Comparison of ENCODE assay signal across 10 cellular contexts in the genomic region with DNA sequence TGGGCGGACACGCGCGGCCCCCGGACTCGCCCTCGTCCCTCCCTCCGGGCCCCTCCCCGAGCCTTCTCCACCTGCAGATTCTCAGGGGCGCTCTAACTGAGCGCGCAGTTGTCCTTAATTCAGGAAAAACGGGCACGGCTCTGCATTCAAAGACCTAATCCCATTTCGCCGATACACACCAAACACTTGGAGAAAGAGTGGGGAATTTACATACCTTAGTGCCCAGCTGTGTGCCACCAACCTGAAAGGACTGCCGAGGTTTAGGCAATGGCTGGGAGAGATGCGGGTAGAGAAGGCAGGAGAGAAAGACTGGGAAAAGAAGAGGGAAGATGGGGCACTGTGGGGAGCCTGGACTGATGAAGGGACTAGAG. TPM values are rescaled to one million over a fixed set of nuclear protein-coding genes. Genes with fewer than 3 reads are reported as not detected.
DNase-seq lines count a peak whose midpoint lies in the region; ATAC-seq, FAIRE-seq and TF ChIP-seq lines count a peak whose summit lies in the region.
"Had no signal": no experiment of that assay in that cellular context is flagged by ENCODE, and none has a peak within 500 bp of the region (broad histone marks: within the 10 kb centered on the region; RNA-seq: fewer than 3 reads in every experiment).

No MANE protein-coding gene starts in this region.

- H3K79me2 ChIP-seq in GM12878 (ENCODE audit: control insufficient read depth, insufficient read depth, low read length), result no peaks in the 10 kb centered on the region

- peak overlapping the region; percentile 81 for H3K27ac ChIP-seq in HUES48 (ENCODE audit: low read depth, low read length)
- no peak overlapping the region for H3K27ac ChIP-seq in GM12878 (ENCODE audit: control insufficient read depth, insufficient read depth)
- H3K27ac ChIP-seq in left lung, result no peak overlapping the region
- no peak overlapping the region for H3K27ac ChIP-seq in spleen
- H3K27ac ChIP-seq in foreskin keratinocyte, result no peak overlapping the region

- RAD21 ChIA-PET in GM12878 (lab: Charles Lee; ENCODE audit: unreplicated experiment), result no interaction called here

- peak overlapping the region; percentile 33; the same call in 1 of the 2 replicates for H3K4me2 ChIP-seq in GM12878 (ENCODE audit: control insufficient read depth, insufficient read depth)

- in situ Hi-C loops in GM12878 (cut with MboI), result no loop called here

- H3K9ac ChIP-seq in HUES48 (ENCODE audit: low read depth, low read length), result no peak overlapping the region
- no peak overlapping the region for H3K9ac ChIP-seq in GM12878 (ENCODE audit: control insufficient read depth, insufficient read depth, low read length)

- ATAC-seq in GM12878 (no peak), left lung (no peak), GM18511 (IDR thresholded peaks at IDR 0.05; ENCODE audit: unreplicated experiment) (no peak), foreskin keratinocyte (no peak)

- intact Hi-C loops in GM12878 (cut with micrococcal nuclease; ENCODE audit: unreplicated experiment), result no loop called here
- intact Hi-C loops in left lung (cut with DNase I), result no loop called here
- intact Hi-C loops in spleen (cut with DNase I; ENCODE audit: low total_unique reads), result no loop called here

- DNase-seq in GM12878 (ENCODE audit: low read depth, low spot score) (no peak), left lung (no peak), spleen (no peak), foreskin keratinocyte (no peak), NCI-H187 treated with DMSO at 0.1 percent for 48 hours (lab: John Stamatoyannopoulos, UW) (no peak), NCI-H226 (no peak)
- DNase-seq: activated CD4-positive, alpha-beta T cell treated with anti-CD3 and anti-CD28 coated beads for 1 hour; NCI-H1694 had no signal

- H3K9me3 ChIP-seq in HUES48 (ENCODE audit: control insufficient read depth, insufficient read depth, low read length) (peaks cover 9% of the 10 kb centered on the region), GM12878 (replicated peaks; ENCODE audit: control insufficient read depth, insufficient read depth, low read length) (no peaks in the 10 kb centered on the region; the same call in 2 of the 3 replicates), left lung (peaks cover 0 to 14% of the 10 kb centered on the region in 2 donors), spleen (peaks cover 0 to 29% (median 17%) of the 10 kb centered on the region in 8 donors)

- peaks cover 12% of the 10 kb centered on the region; the same call in 1 of the 2 replicates for H3K4me1 ChIP-seq in HUES48 (ENCODE audit: control insufficient read depth, insufficient read depth, low read length)
- no peaks in the 10 kb centered on the region for H3K4me1 ChIP-seq in GM12878 (ENCODE audit: control insufficient read depth, insufficient read depth, low read length)
- H3K4me1 ChIP-seq in left lung, result peaks cover 3 to 7% of the 10 kb centered on the region in 2 donors
- peaks cover 0 to 14% (median 8%) of the 10 kb centered on the region in 6 donors for H3K4me1 ChIP-seq in spleen
- no peaks in the 10 kb centered on the region for H3K4me1 ChIP-seq in foreskin keratinocyte

- TF ChIP-seq POLR2A in GM12878 (IDR thresholded peaks at IDR 0.05; ENCODE audit: low read depth, low read length), result no peak
- no peak for TF ChIP-seq POLR2A in spleen (IDR thresholded peaks at IDR 0.05)

- peak overlapping the region; percentile 67 for H3K4me3 ChIP-seq in HUES48 (ENCODE audit: low read depth, low read length)
- H3K4me3 ChIP-seq in GM12878, result no peak overlapping the region
- H3K4me3 ChIP-seq in left lung, result peak overlapping the region; percentile 19 to 24
- H3K4me3 ChIP-seq in spleen, result peak overlapping the region in 7 of 8 donors; percentile 10 to 64 (median 33)

- BruUV-seq in GM12878 (replicated peaks; lab: Mats Ljungman, UMichigan), result no TSS peak

- H3K36me3 ChIP-seq in HUES48 (ENCODE audit: control insufficient read depth, insufficient read depth, low read length) (no peaks in the 10 kb centered on the region), GM12878 (ENCODE audit: control insufficient read depth in 2 of 2, insufficient read depth in 2 of 2, low read length in 1 of 2) (no peaks in the 10 kb centered on the region), left lung (no peaks in the 10 kb centered on the region), spleen (no peaks in the 10 kb centered on the region)

- 42% methylated on average over 18 of the region's 18 CpGs for WGBS in GM12878 (ENCODE audit: insufficient coverage, insufficient replicate concordance, low lambda C conversion rate, missing lambda C conversion rate)
- 17 to 28% (median 19%) methylated on average over 11 to 18 of the region's 18 CpGs for WGBS in spleen, 5 donors

- no peak overlapping the region for H2AFZ ChIP-seq in GM12878 (ENCODE audit: control insufficient read depth, low read depth, low read length)

- SMC1A ChIA-PET in GM12878 (lab: Charles Lee; ENCODE audit: uncharacterized antibody, unreplicated experiment), result no interaction called here

- CTCF ChIA-PET in GM12878 (lab: Yijun Ruan, JAX), result no interaction called here

- no peak for TF ChIP-seq RAD21 in GM12878 (IDR thresholded peaks at IDR 0.05; ENCODE audit: insufficient read depth, low read depth, low read length)

- FAIRE-seq in GM12878 (lab: Jason Lieb, UNC), result no peak

- TF ChIP-seq EP300 in GM12878 (IDR thresholded peaks at IDR 0.05; ENCODE audit: borderline replicate concordance in 1 of 2, control insufficient read depth in 1 of 2, low read depth in 2 of 2, low read length in 2 of 2), result no peak

- no peak for TF ChIP-seq CTCF in GM12878 (IDR thresholded peaks at IDR 0.05 in 2 of 3, conservative IDR thresholded peaks at IDR 0.05 in 1 of 3; ENCODE audit: control insufficient read depth in 2 of 3, extremely low read depth in 1 of 3, insufficient read depth in 1 of 3, low read depth in 3 of 3, low read length in 3 of 3)
- TF ChIP-seq CTCF in left lung (IDR thresholded peaks at IDR 0.05), result no peak
- no peak for TF ChIP-seq CTCF in spleen (IDR thresholded peaks at IDR 0.05 in 8 of 11, conservative IDR thresholded peaks at IDR 0.05 in 3 of 11)
- no peak for TF ChIP-seq CTCF in foreskin keratinocyte (conservative IDR thresholded peaks at IDR 0.05)

- POLR2A ChIA-PET in GM12878 (lab: Charles Lee), result no interaction called here

- H3K27me3 ChIP-seq in HUES48 (ENCODE audit: control insufficient read depth, insufficient read depth, low read length) (peaks cover 44% of the 10 kb centered on the region), GM12878 (replicated peaks in 1 of 2; ENCODE audit: control insufficient read depth in 2 of 2, insufficient read depth in 2 of 2, low read length in 1 of 2) (peaks cover 8% of the 10 kb centered on the region in 2 experiments; a peak in 3 of 4 replicates), left lung (peaks cover 26 to 72% of the 10 kb centered on the region in 2 donors), spleen (replicated peaks in 1 of 7) (peaks cover 0 to 78% (median 31%) of the 10 kb centered on the region in 7 donors), foreskin keratinocyte (peaks cover 80% of the 10 kb centered on the region)

- no peaks in the 10 kb centered on the region for H4K20me1 ChIP-seq in GM12878 (ENCODE audit: control insufficient read depth, insufficient read depth)

TF ChIP-seq in GM12878, 131 proteins besides CTCF, POLR2A, EP300 and RAD21 (continues in another document):
- TF ChIP-seq SUZ12 (IDR thresholded peaks at IDR 0.05; ENCODE audit: unreplicated experiment), result peak; percentile 81

RNA-seq across cellular contexts. Expression of a gene that starts 21.8 kb away (rescaled TPM):
- not detected in 2 replicates for total RNA-seq in GM12878 (2013; cell fraction: nucleolus; rRNA removed)
- not detected in 2 replicates for total RNA-seq in GM12878 (2014; rRNA removed)
- total RNA-seq in GM12878 (2014; rRNA removed; fragmentation: Illumina TruSeq; extraction: Trizol), result not detected in 2 replicates
- 0.10 and 0.13 TPM in 2 replicates for total RNA-seq in GM12878 (2021)
- polyA plus RNA-seq in GM12878 (2011; ENCODE audit: low read depth), result not detected
- polyA plus RNA-seq in GM12878 (2011; rRNA removed), result not detected in 2 replicates
- not detected in 2 replicates for polyA plus RNA-seq in GM12878 (2011; cell fraction: cytosol; rRNA removed)
- polyA plus RNA-seq in GM12878 (2011; cell fraction: nucleus; rRNA removed), result not detected in 2 replicates
- polyA plus RNA-seq in GM12878 (2012), result not detected in 2 replicates
- polyA plus RNA-seq in GM12878 (2014; fragmentation: Illumina TruSeq; extraction: Trizol), result not detected in 2 replicates
- not detected for polyA plus RNA-seq in GM12878 (2014; fragmentation: Nextera tagmentation; extraction: Ambion mirVana)
- polyA plus RNA-seq in GM12878 (2014; rRNA removed), result not detected in 2 replicates
- polyA plus RNA-seq in GM12878 (2016; fragmentation: Nextera tagmentation; extraction: Ambion mirVana), result under 1 TPM; 0.15 to 0.20 TPM
- polyA minus RNA-seq in GM12878 (2011; rRNA and poly(A)+ RNA removed), result not detected in 2 replicates
- not detected in 2 replicates for polyA minus RNA-seq in GM12878 (2011; cell fraction: cytosol; rRNA and poly(A)+ RNA removed)
- polyA minus RNA-seq in GM12878 (2011; cell fraction: nucleus; rRNA and poly(A)+ RNA removed), result not detected in 2 replicates
- total RNA-seq in left lung, result under 1 TPM in 1 of 2 donors, not detected in 1; 0.20 TPM
- total RNA-seq in spleen, result under 1 TPM in 1 of 7 donors, not detected in 6; 0.34 TPM
- polyA plus RNA-seq in spleen, result under 1 TPM in 2 of 3 donors, not detected in 1; 0.03 TPM
- total RNA-seq in foreskin keratinocyte, result not detected in 2 replicates
- polyA plus RNA-seq in foreskin keratinocyte, result not detected in 2 replicates

RNA-seq across cellular contexts. Expression of a gene that starts 51.5 kb away (rescaled TPM):
- total RNA-seq in GM12878 (2013; cell fraction: nucleolus; rRNA removed), result not detected in 2 replicates
- not detected in 2 replicates for total RNA-seq in GM12878 (2014; rRNA removed)
- total RNA-seq in GM12878 (2014; rRNA removed; fragmentation: Illumina TruSeq; extraction: Trizol), result not detected in 2 replicates
- 14.3 and 19.1 TPM in 2 replicates for total RNA-seq in GM12878 (2021)
- polyA plus RNA-seq in GM12878 (2011; ENCODE audit: low read depth), result not detected
- not detected in 2 replicates for polyA plus RNA-seq in GM12878 (2011; rRNA removed)
- polyA plus RNA-seq in GM12878 (2011; cell fraction: cytosol; rRNA removed), result not detected in 2 replicates
- polyA plus RNA-seq in GM12878 (2011; cell fraction: nucleus; rRNA removed), result under 0.01 TPM in 1 of 2 replicates, not detected in the other
- not detected in 2 replicates for polyA plus RNA-seq in GM12878 (2012)
- not detected in 2 replicates for polyA plus RNA-seq in GM12878 (2014; fragmentation: Illumina TruSeq; extraction: Trizol)
- polyA plus RNA-seq in GM12878 (2014; fragmentation: Nextera tagmentation; extraction: Ambion mirVana), result not detected
- polyA plus RNA-seq in GM12878 (2014; rRNA removed), result not detected in 2 replicates
- polyA plus RNA-seq in GM12878 (2016; fragmentation: Nextera tagmentation; extraction: Ambion mirVana), result not detected
- under 0.01 and 15,416 TPM in 2 replicates for polyA minus RNA-seq in GM12878 (2011; rRNA and poly(A)+ RNA removed)
- polyA minus RNA-seq in GM12878 (2011; cell fraction: cytosol; rRNA and poly(A)+ RNA removed), result 1,790 and 2,489 TPM in 2 replicates
- under 0.01 TPM in 2 replicates for polyA minus RNA-seq in GM12878 (2011; cell fraction: nucleus; rRNA and poly(A)+ RNA removed)
- 10 to 100 TPM in 1 of 2 donors, not detected in 1; 26.6 TPM for total RNA-seq in left lung
- 10 to 100 TPM in 4 of 7 donors, not detected in 3; 24.2 to 62.3 (median 32.6) TPM for total RNA-seq in spleen
- polyA plus RNA-seq in spleen, result not detected
- not detected in 2 replicates for total RNA-seq in foreskin keratinocyte
- not detected in 2 replicates for polyA plus RNA-seq in foreskin keratinocyte
